Comparison of ENCODE assay signal across 9 cellular contexts in genomic region chr7:131057524-131058065, GRCh38.
A peak's percentile ranks its signal among the peaks of the same experiment; 100 is the strongest.
DNase-seq lines count a peak whose midpoint lies in the region; ATAC-seq, FAIRE-seq and TF ChIP-seq lines count a peak whose summit lies in the region.
"Had no signal": no experiment of that assay in that cellular context is flagged by ENCODE, and none has a peak within 500 bp of the region (broad histone marks: within the 10 kb centered on the region; RNA-seq: fewer than 3 reads in every experiment).

No MANE protein-coding gene starts in this region.

- no peak overlapping the region for H3K23ac ChIP-seq in H9 (ENCODE audit: insufficient read length, low read depth, low read length)

- peaks cover 65% of the 10 kb centered on the region for H3K4me1 Mint-ChIP-seq in activated naive CD8-positive, alpha-beta T cell treated with anti-CD3 and anti-CD28 coated beads, Interleukin-2, amount 50 U/mL, for 24 hours
- H3K4me1 Mint-ChIP-seq in progenitor cell of endocrine pancreas (ENCODE audit: low read depth) (no peaks in the 10 kb centered on the region), H9 (peaks cover 0 to 7% of the 10 kb centered on the region in 2 experiments; a peak in 1 of 4 replicates)

- peaks cover 26% of the 10 kb centered on the region for H3K36me3 Mint-ChIP-seq in activated naive CD8-positive, alpha-beta T cell treated with anti-CD3 and anti-CD28 coated beads, Interleukin-2, amount 50 U/mL, for 24 hours (ENCODE audit: low read depth)
- H3K36me3 Mint-ChIP-seq in progenitor cell of endocrine pancreas (ENCODE audit: insufficient read depth) (no peaks in the 10 kb centered on the region), H9 (ENCODE audit: insufficient read depth in 1 of 3, low read depth in 3 of 3) (peaks cover 17 to 27% (median 21%) of the 10 kb centered on the region in 3 experiments)

- H3K9ac ChIP-seq in H9 (ENCODE audit: extremely low read depth, insufficient read length, low read length) = no peak overlapping the region

- TF ChIP-seq POLR2A in GM12891 (IDR thresholded peaks at IDR 0.05; ENCODE audit: low read depth, low read length) = no peak

- H2BK12ac ChIP-seq in H9 (ENCODE audit: insufficient read length, low read depth, low read length) = no peak overlapping the region

- H3K4me2 ChIP-seq in H9 (ENCODE audit: insufficient read depth, insufficient read length, low read length) = no peak overlapping the region

- no peaks in the 10 kb centered on the region for H3K79me1 ChIP-seq in H9 (ENCODE audit: insufficient read depth, low read depth, low read length, poor library complexity, severe bottlenecking)

- H2BK15ac ChIP-seq in H9 (ENCODE audit: low read depth, low read length) = no peak overlapping the region

- H3K4me1 ChIP-seq in H9 (ENCODE audit: insufficient read depth, low read length) = no peaks in the 10 kb centered on the region

- no peak overlapping the region for H4K91ac ChIP-seq in H9 (ENCODE audit: insufficient read length, low read depth, low read length)

- H4K5ac ChIP-seq in H9 (ENCODE audit: insufficient read length, low read depth, low read length) = no peak overlapping the region

- H2BK120ac ChIP-seq in H9 (ENCODE audit: low read depth, low read length, poor library complexity, severe bottlenecking) = no peak overlapping the region

- peak overlapping the region; percentile 92 for H3K27ac Mint-ChIP-seq in activated naive CD8-positive, alpha-beta T cell treated with anti-CD3 and anti-CD28 coated beads, Interleukin-2, amount 50 U/mL, for 24 hours
- peak overlapping the region; percentile 62 for H3K27ac Mint-ChIP-seq in progenitor cell of endocrine pancreas
- H3K27ac Mint-ChIP-seq in H9 = no peak overlapping the region

- no peak overlapping the region for H4K8ac ChIP-seq in H9 (replicated peaks; ENCODE audit: insufficient read length, low read depth, low read length)

- H3K18ac ChIP-seq in H9 (ENCODE audit: insufficient read length, low read depth, low read length) = no peak overlapping the region

- FAIRE-seq in urothelium cell line (lab: Jason Lieb, UNC) (no peak), GM12891 (lab: Jason Lieb, UNC) (no peak)

- no peak overlapping the region for H3K4ac ChIP-seq in H9 (ENCODE audit: low read depth, low read length)

- no peaks in the 10 kb centered on the region for H3K9me3 Mint-ChIP-seq in activated naive CD8-positive, alpha-beta T cell treated with anti-CD3 and anti-CD28 coated beads, Interleukin-2, amount 50 U/mL, for 24 hours
- H3K9me3 Mint-ChIP-seq in progenitor cell of endocrine pancreas (ENCODE audit: low read depth) = no peaks in the 10 kb centered on the region
- H3K9me3 Mint-ChIP-seq in H9 = peaks cover 22 to 30% of the 10 kb centered on the region in 2 experiments

- H3T11ph ChIP-seq in H9 (ENCODE audit: low read length) = no peak overlapping the region

- TF ChIP-seq CTCF in progenitor cell of endocrine pancreas (IDR thresholded peaks at IDR 0.05; ENCODE audit: unreplicated experiment) (no peak), H9 (conservative IDR thresholded peaks at IDR 0.05) (no peak)

- H3K4me3 Mint-ChIP-seq in activated naive CD8-positive, alpha-beta T cell treated with anti-CD3 and anti-CD28 coated beads, Interleukin-2, amount 50 U/mL, for 24 hours = peak overlapping the region; percentile 62
- H3K4me3 Mint-ChIP-seq in progenitor cell of endocrine pancreas (ENCODE audit: low read depth) (no peak overlapping the region), H9 (no peak overlapping the region)

- no peak overlapping the region for H3K56ac ChIP-seq in H9 (ENCODE audit: insufficient read length, low read depth, low read length)

- no peaks in the 10 kb centered on the region for H3K27me3 Mint-ChIP-seq in activated naive CD8-positive, alpha-beta T cell treated with anti-CD3 and anti-CD28 coated beads, Interleukin-2, amount 50 U/mL, for 24 hours
- H3K27me3 Mint-ChIP-seq in progenitor cell of endocrine pancreas (no peaks in the 10 kb centered on the region), H9 (ENCODE audit: low read depth) (no peaks in the 10 kb centered on the region; the same call in 1 of the 2 replicates)

- H3K27ac ChIP-seq in H9 (ENCODE audit: insufficient read length, low read depth, low read length) = no peak overlapping the region

- no peak overlapping the region for H2AFZ ChIP-seq in H9 (ENCODE audit: low read length)

- no peak overlapping the region for H2AK5ac ChIP-seq in H9 (ENCODE audit: insufficient read length, low read length)

- H3K23me2 ChIP-seq in H9 (ENCODE audit: insufficient read length, low read depth, low read length, poor library complexity, severe bottlenecking) = no peaks in the 10 kb centered on the region

- no CpG with 5 or more reads among the region's 2 CpGs for WGBS in H9 (ENCODE audit: extremely low coverage, insufficient read length, low lambda C conversion rate)

- no peaks in the 10 kb centered on the region; the same call in 1 of the 2 replicates for H3K79me2 ChIP-seq in H9 (ENCODE audit: insufficient read depth, low read length)

- no peaks in the 10 kb centered on the region for H3K9me3 ChIP-seq in H9 (ENCODE audit: control insufficient read depth, low read depth, low read length)

- H2BK20ac ChIP-seq in H9 (ENCODE audit: low read depth, low read length, poor library complexity, severe bottlenecking) = no peak overlapping the region

- H4K20me1 ChIP-seq in H9 (ENCODE audit: control insufficient read depth, insufficient read depth, insufficient read length) = no peaks in the 10 kb centered on the region

- no peak for DNase-seq in activated naive CD8-positive, alpha-beta T cell treated with anti-CD3 and anti-CD28 coated beads, Interleukin-2, amount 50 U/mL, for 24 hours
- no peak for DNase-seq in progenitor cell of endocrine pancreas (ENCODE audit: low spot score, unreplicated experiment)
- no peak for DNase-seq in urothelium cell line (ENCODE audit: low spot score)
- no peak for DNase-seq in GM12891 (ENCODE audit: insufficient read length, low spot score)
- no peak for DNase-seq in H9
- DNase-seq: NCI-H1092 treated with DMSO at 0.1 percent for 48 hours had no signal

- no peaks in the 10 kb centered on the region for H3K27me3 ChIP-seq in H9 (ENCODE audit: insufficient read depth, low read length)

- no peak overlapping the region for H2BK5ac ChIP-seq in H9 (ENCODE audit: insufficient read length, low read length)

- ATAC-seq in GM18907 (IDR thresholded peaks at IDR 0.05; ENCODE audit: unreplicated experiment) (peak; percentile 40), HG03196 (IDR thresholded peaks at IDR 0.05; ENCODE audit: unreplicated experiment) (peak; percentile 40), HG03469 (IDR thresholded peaks at IDR 0.05; ENCODE audit: unreplicated experiment) (no peak)
- ATAC-seq in activated naive CD8-positive, alpha-beta T cell treated with anti-CD3 and anti-CD28 coated beads, Interleukin-2, amount 50 U/mL, for 24 hours = peak; percentile 86

- no peak overlapping the region for H3K14ac ChIP-seq in H9 (ENCODE audit: insufficient read depth, low read length)

TF ChIP-seq in GM12891, 5 proteins besides CTCF, POLR2A, EP300 and RAD21:
- no peak for TF ChIP-seq PAX5 (IDR thresholded peaks at IDR 0.05; ENCODE audit: insufficient read depth, low read length, severe bottlenecking)
- no peak for TF ChIP-seq SPI1 (IDR thresholded peaks at IDR 0.05; ENCODE audit: low read depth, low read length)
- TF ChIP-seq POLR2AphosphoS5 (IDR thresholded peaks at IDR 0.05; ENCODE audit: low read depth, low read length) = no peak
- TF ChIP-seq POU2F2 (IDR thresholded peaks at IDR 0.05; ENCODE audit: low read depth, low read length) = no peak
- TF ChIP-seq TAF1 (IDR thresholded peaks at IDR 0.05; ENCODE audit: low read depth, low read length) = no peak

Comparison
In these comparisons a context has a peak if more than half of its experiments do, and no peak if none do; other contexts are left out.
1. H3K27ac Mint-ChIP-seq: peak in activated naive CD8-positive, alpha-beta T cell treated with anti-CD3 and anti-CD28 coated beads, Interleukin-2, amount 50 U/mL, for 24 hours (single experiment) and progenitor cell of endocrine pancreas (single experiment); none in H9 (0 of 3).